Comparison of ENCODE assay signal across 25 cellular contexts in genomic region chr3:135917076-135917475, GRCh38.
"Had no signal": no experiment of that assay in that cellular context is flagged by ENCODE, and none has a peak within 500 bp of the region (broad histone marks: within the 10 kb centered on the region; RNA-seq: fewer than 3 reads in every experiment).

No MANE protein-coding gene starts in this region.

- H3K36me3 ChIP-seq: left lung, right lobe of liver, tibial nerve, WERI-Rb-1 had no signal

- H3K9me3 Mint-ChIP-seq: activated naive CD8-positive, alpha-beta T cell treated with anti-CD3 and anti-CD28 coated beads for 36 hours; activated T-cell treated with anti-CD3 and anti-CD28 coated beads, Interleukin-2, amount 50 U/mL, for 24 hours; activated T-helper 2 cell treated with anti-CD3 and anti-CD28 coated beads, Interferon-gamma antibody, Interleukin-2, Interleukin-4, amounts not matched to agents 10 μg/mL and 5 μg/mL and 100 μg/mL, durations not matched to agents 14 hours and 24 hours and 36 hours; natural killer cell treated with Interleukin-12 subunit alpha and Interleukin-12 subunit beta and Interleukin-15 and Interleukin-18, amount 100 ng/mL, for 72 hours; stimulated activated naive CD8-positive, alpha-beta T cell treated with anti-CD3 and anti-CD28 coated beads, Interleukin-15, Interleukin-2, amounts not matched to agents 100 ng/mL and 50 ng/mL, for 24 hours had no signal

- H3K27ac Mint-ChIP-seq: activated naive CD8-positive, alpha-beta T cell treated with anti-CD3 and anti-CD28 coated beads for 36 hours; activated T-cell treated with anti-CD3 and anti-CD28 coated beads, Interleukin-2, amount 50 U/mL, for 24 hours; activated T-helper 2 cell treated with anti-CD3 and anti-CD28 coated beads, Interferon-gamma antibody, Interleukin-2, Interleukin-4, amounts not matched to agents 10 μg/mL and 5 μg/mL and 100 μg/mL, durations not matched to agents 14 hours and 24 hours and 36 hours; natural killer cell treated with Interleukin-12 subunit alpha and Interleukin-12 subunit beta and Interleukin-15 and Interleukin-18, amount 100 ng/mL, for 72 hours; stimulated activated naive CD8-positive, alpha-beta T cell treated with anti-CD3 and anti-CD28 coated beads, Interleukin-15, Interleukin-2, amounts not matched to agents 100 ng/mL and 50 ng/mL, for 24 hours had no signal

- H3K4me3 Mint-ChIP-seq: activated naive CD8-positive, alpha-beta T cell treated with anti-CD3 and anti-CD28 coated beads for 36 hours; activated T-cell treated with anti-CD3 and anti-CD28 coated beads, Interleukin-2, amount 50 U/mL, for 24 hours; natural killer cell treated with Interleukin-12 subunit alpha and Interleukin-12 subunit beta and Interleukin-15 and Interleukin-18, amount 100 ng/mL, for 72 hours; stimulated activated naive CD8-positive, alpha-beta T cell treated with anti-CD3 and anti-CD28 coated beads, Interleukin-15, Interleukin-2, amounts not matched to agents 100 ng/mL and 50 ng/mL, for 24 hours had no signal

- H3K4me3 ChIP-seq: left lung, right lobe of liver, skin epidermis, tibial nerve had no signal

- H3K9me3 ChIP-seq: left lung, right lobe of liver, tibial nerve had no signal

- H3K27ac ChIP-seq: left lung, right lobe of liver, skin epidermis, tibial nerve, WERI-Rb-1 had no signal

- H3K4me1 ChIP-seq: left lung, right lobe of liver, tibial nerve had no signal

- H3K36me3 Mint-ChIP-seq: activated naive CD8-positive, alpha-beta T cell treated with anti-CD3 and anti-CD28 coated beads for 36 hours; natural killer cell treated with Interleukin-12 subunit alpha and Interleukin-12 subunit beta and Interleukin-15 and Interleukin-18, amount 100 ng/mL, for 72 hours had no signal

- FAIRE-seq: bronchial epithelial cell, kidney, TTC549, urothelium cell line had no signal

- DNase-seq: activated CD4-positive, alpha-beta T cell treated with anti-CD3 and anti-CD28 coated beads, Interleukin-2, amount 50 U/mL, for 4 hours; activated CD4-positive, CD25-positive, alpha-beta regulatory T cell treated with anti-CD3 and anti-CD28 coated beads, Interleukin-2, amount 50 U/mL, for 72 hours; activated CD8-positive, alpha-beta memory T cell treated with anti-CD3 and anti-CD28 coated beads for 24 hours; activated CD8-positive, alpha-beta memory T cell treated with anti-CD3 and anti-CD28 coated beads, Interleukin-2, amount 50 U/mL, for 4 hours; activated naive CD4-positive, alpha-beta T cell treated with Interleukin-2 at 50 U/mL for 16 hours; activated naive CD8-positive, alpha-beta T cell treated with anti-CD3 and anti-CD28 coated beads for 36 hours; activated T-cell treated with anti-CD3 and anti-CD28 coated beads, Interleukin-2, amount 50 U/mL, for 24 hours; amniotic stem cell; dermis blood vessel endothelial cell; effector CD8-positive, alpha-beta T cell; kidney; left lung; midbrain; right lobe of liver; stimulated activated CD4-positive, alpha-beta T cell treated with anti-CD3 and anti-CD28 coated beads, Interleukin-1b, Interleukin-23, amount 100 ng/mL, for 48 hours; T-helper 1 cell; WERI-Rb-1 had no signal

- ATAC-seq: left lung; natural killer cell treated with Interleukin-12 subunit alpha and Interleukin-12 subunit beta and Interleukin-15 and Interleukin-18, amount 100 ng/mL, for 72 hours had no signal

- H3K27me3 ChIP-seq: left lung, right lobe of liver, tibial nerve had no signal

- H3K27me3 Mint-ChIP-seq: stimulated activated naive CD8-positive, alpha-beta T cell treated with anti-CD3 and anti-CD28 coated beads, Interleukin-15, Interleukin-2, amounts not matched to agents 100 ng/mL and 50 ng/mL, for 24 hours had no signal

- H3K4me1 Mint-ChIP-seq: activated naive CD8-positive, alpha-beta T cell treated with anti-CD3 and anti-CD28 coated beads for 36 hours had no signal
